ENCODE assay signal across 19 cellular contexts in the genomic region with DNA sequence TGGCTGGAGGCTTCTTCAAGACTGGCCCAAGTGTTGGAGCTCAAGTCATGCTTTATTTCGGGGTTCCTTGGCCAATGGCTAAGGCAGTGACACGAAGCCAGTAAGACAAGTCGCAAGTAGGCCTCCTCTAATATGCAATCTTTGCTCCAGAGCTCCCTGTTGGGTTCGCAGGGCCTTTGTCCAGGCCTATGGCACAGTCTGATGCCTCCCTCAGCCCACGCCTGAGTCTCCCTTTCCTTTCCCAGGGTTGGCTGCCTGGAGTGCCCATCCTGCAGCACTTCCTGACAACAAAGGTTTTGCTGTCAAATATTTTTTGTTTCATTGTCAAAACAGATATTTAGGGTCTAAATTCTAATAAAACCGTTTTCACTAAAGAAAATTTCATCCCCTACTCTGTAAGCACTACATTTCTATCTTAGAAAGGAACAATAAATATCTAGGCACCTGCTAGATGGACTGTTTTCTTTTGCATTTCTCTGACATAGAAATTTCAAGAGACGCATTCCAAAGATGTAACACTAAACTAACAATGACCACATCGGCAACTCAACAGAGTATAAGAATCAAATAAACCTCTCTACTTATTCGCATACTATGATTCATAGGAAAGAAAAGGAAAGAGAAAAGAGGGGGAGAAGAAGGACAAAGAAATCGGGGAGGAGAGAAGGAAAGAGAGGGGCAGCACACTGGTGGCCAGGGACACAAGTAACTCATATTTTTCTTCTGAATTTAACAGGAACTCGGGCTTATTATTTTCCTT.
DNase-seq lines count a peak whose midpoint lies in the region; ATAC-seq and TF ChIP-seq lines count a peak whose summit lies in the region.
"Had no signal": no experiment of that assay in that cellular context is flagged by ENCODE, and none has a peak within 500 bp of the region (broad histone marks: within the 10 kb centered on the region; RNA-seq: fewer than 3 reads in every experiment).

No MANE protein-coding gene starts in this region.

- H3K36me3 ChIP-seq in HUES48 (ENCODE audit: control insufficient read depth, insufficient read depth, low read length), result no peaks in the 10 kb centered on the region
- H3K36me3 ChIP-seq in uterus, result no peaks in the 10 kb centered on the region
- no peaks in the 10 kb centered on the region for H3K36me3 ChIP-seq in naive thymus-derived CD4-positive, alpha-beta T cell (ENCODE audit: control insufficient read depth in 2 of 3, insufficient read depth in 3 of 3, low read length in 3 of 3)
- H3K36me3 ChIP-seq: SJCRH30 had no signal

- intact Hi-C loops in uterus (cut with DNase I; ENCODE audit: low total_unique reads), result no loop called here
- intact Hi-C loops in naive thymus-derived CD4-positive, alpha-beta T cell (cut with micrococcal nuclease), result no loop called here

- no peaks in the 10 kb centered on the region for H3K9me3 ChIP-seq in HUES48 (ENCODE audit: control insufficient read depth, insufficient read depth, low read length)
- no peaks in the 10 kb centered on the region for H3K9me3 ChIP-seq in uterus
- H3K9me3 ChIP-seq in naive thymus-derived CD4-positive, alpha-beta T cell (ENCODE audit: control insufficient read depth in 2 of 3, low read length in 3 of 3), result no peaks in the 10 kb centered on the region
- H3K9me3 ChIP-seq: A549, SJCRH30 had no signal

- ATAC-seq in WTC11 (peak; percentile 63; the same call in 1 of the 2 replicates), HG03432 (IDR thresholded peaks at IDR 0.05; ENCODE audit: unreplicated experiment) (no peak)
- ATAC-seq in naive thymus-derived CD4-positive, alpha-beta T cell, result no peak
- ATAC-seq: A549, Panc1 had no signal

- no peak for TF ChIP-seq POLR2A in uterus (IDR thresholded peaks at IDR 0.05)

- H3K9me3 Mint-ChIP-seq in WTC11, result peaks cover 3% of the 10 kb centered on the region; the same call in 1 of the 2 replicates
- H3K9me3 Mint-ChIP-seq in type B pancreatic cell, result peaks cover 4% of the 10 kb centered on the region
- peaks cover 0 to 6% (median 3%) of the 10 kb centered on the region in 11 donors for H3K9me3 Mint-ChIP-seq in naive thymus-derived CD4-positive, alpha-beta T cell

- DNase-seq in WTC11 (ENCODE audit: low spot score) (no peak), iris pigment epithelial cell (ENCODE audit: low read depth) (peak; percentile 1), type B pancreatic cell (ENCODE audit: extremely low spot score, unreplicated experiment) (no peak), uterus (no peak)
- no peak for DNase-seq in naive thymus-derived CD4-positive, alpha-beta T cell
- DNase-seq: GDM1, HFFc6, Kasumi-1, NCI-H1092, NCI-H1436, NCI-H1930, NCI-H510A, SJCRH30 had no signal

- peaks cover 17% of the 10 kb centered on the region for H3K4me1 ChIP-seq in HUES48 (ENCODE audit: control insufficient read depth, insufficient read depth, low read length)
- no peaks in the 10 kb centered on the region for H3K4me1 ChIP-seq in uterus
- no peaks in the 10 kb centered on the region for H3K4me1 ChIP-seq in naive thymus-derived CD4-positive, alpha-beta T cell (ENCODE audit: control insufficient read depth in 2 of 2, insufficient read depth in 2 of 2, low read length in 2 of 2)
- H3K4me1 ChIP-seq: A549, SJCRH30 had no signal

- POLR2A ChIA-PET in WTC11 (lab: Charles Lee), result no interaction called here
- POLR2A ChIA-PET in naive thymus-derived CD4-positive, alpha-beta T cell (lab: Charles Lee), result no interaction called here

- H3K27me3 ChIP-seq in HUES48 (ENCODE audit: control insufficient read depth, insufficient read depth, low read length) (no peaks in the 10 kb centered on the region), uterus (no peaks in the 10 kb centered on the region)
- H3K27me3 ChIP-seq in naive thymus-derived CD4-positive, alpha-beta T cell (ENCODE audit: control insufficient read depth in 2 of 2, insufficient read depth in 2 of 2, low read length in 2 of 2), result no peaks in the 10 kb centered on the region
- H3K27me3 ChIP-seq: SJCRH30 had no signal

- no peak overlapping the region for H3K4me3 Mint-ChIP-seq in WTC11
- H3K4me3 Mint-ChIP-seq in type B pancreatic cell, result no peak overlapping the region
- no peak overlapping the region for H3K4me3 Mint-ChIP-seq in naive thymus-derived CD4-positive, alpha-beta T cell
- H3K4me3 Mint-ChIP-seq: B cell, CD14-positive monocyte, HFFc6 had no signal

- no peaks in the 10 kb centered on the region; the same call in 1 of the 2 replicates for H3K27me3 Mint-ChIP-seq in WTC11 (ENCODE audit: low read depth)
- no peaks in the 10 kb centered on the region for H3K27me3 Mint-ChIP-seq in type B pancreatic cell
- no peaks in the 10 kb centered on the region for H3K27me3 Mint-ChIP-seq in naive thymus-derived CD4-positive, alpha-beta T cell

- CTCF ChIA-PET in WTC11 (lab: Charles Lee), result no interaction called here
- CTCF ChIA-PET in naive thymus-derived CD4-positive, alpha-beta T cell (lab: Charles Lee), result no interaction called here

- H3K4me1 Mint-ChIP-seq in WTC11 (peaks cover 28% of the 10 kb centered on the region), type B pancreatic cell (ENCODE audit: unreplicated experiment) (peaks cover 4% of the 10 kb centered on the region)
- H3K4me1 Mint-ChIP-seq in naive thymus-derived CD4-positive, alpha-beta T cell, result no peaks in the 10 kb centered on the region
- H3K4me1 Mint-ChIP-seq: B cell, CD14-positive monocyte had no signal

- H3K36me3 Mint-ChIP-seq in WTC11 (no peaks in the 10 kb centered on the region), type B pancreatic cell (no peaks in the 10 kb centered on the region)
- no peaks in the 10 kb centered on the region for H3K36me3 Mint-ChIP-seq in naive thymus-derived CD4-positive, alpha-beta T cell
- H3K36me3 Mint-ChIP-seq: CD14-positive monocyte had no signal

- H3K4me3 ChIP-seq in HUES48 (ENCODE audit: low read depth, low read length) (no peak overlapping the region), uterus (no peak overlapping the region)
- H3K4me3 ChIP-seq in naive thymus-derived CD4-positive, alpha-beta T cell (ENCODE audit: low read length), result no peak overlapping the region
- H3K4me3 ChIP-seq: A549, SJCRH30 had no signal

- no peak overlapping the region for H3K9ac ChIP-seq in HUES48 (ENCODE audit: low read depth, low read length)

- no peak overlapping the region for H3K27ac Mint-ChIP-seq in WTC11
- H3K27ac Mint-ChIP-seq in type B pancreatic cell, result peak overlapping the region; percentile 19
- H3K27ac Mint-ChIP-seq in naive thymus-derived CD4-positive, alpha-beta T cell, result no peak overlapping the region
- H3K27ac Mint-ChIP-seq: B cell, CD14-positive monocyte, HFFc6 had no signal

- no peak for TF ChIP-seq CTCF in WTC11 (IDR thresholded peaks at IDR 0.05)
- no peak for TF ChIP-seq CTCF in type B pancreatic cell (conservative IDR thresholded peaks at IDR 0.05)
- TF ChIP-seq CTCF in uterus (IDR thresholded peaks at IDR 0.05), result no peak

- H3K27ac ChIP-seq in HUES48 (ENCODE audit: low read depth, low read length) (peak overlapping the region; percentile 77), uterus (no peak overlapping the region)
- no peak overlapping the region for H3K27ac ChIP-seq in naive thymus-derived CD4-positive, alpha-beta T cell (ENCODE audit: low read depth, low read length)
- H3K27ac ChIP-seq: A549, SJCRH30 had no signal

TF ChIP-seq in WTC11, 78 proteins besides CTCF, POLR2A, EP300 and RAD21 (continues in another document):
- no peak for TF ChIP-seq SMAD4 (CRISPR knock-in tag; IDR thresholded peaks at IDR 0.05)
- TF ChIP-seq, protein P1, sequence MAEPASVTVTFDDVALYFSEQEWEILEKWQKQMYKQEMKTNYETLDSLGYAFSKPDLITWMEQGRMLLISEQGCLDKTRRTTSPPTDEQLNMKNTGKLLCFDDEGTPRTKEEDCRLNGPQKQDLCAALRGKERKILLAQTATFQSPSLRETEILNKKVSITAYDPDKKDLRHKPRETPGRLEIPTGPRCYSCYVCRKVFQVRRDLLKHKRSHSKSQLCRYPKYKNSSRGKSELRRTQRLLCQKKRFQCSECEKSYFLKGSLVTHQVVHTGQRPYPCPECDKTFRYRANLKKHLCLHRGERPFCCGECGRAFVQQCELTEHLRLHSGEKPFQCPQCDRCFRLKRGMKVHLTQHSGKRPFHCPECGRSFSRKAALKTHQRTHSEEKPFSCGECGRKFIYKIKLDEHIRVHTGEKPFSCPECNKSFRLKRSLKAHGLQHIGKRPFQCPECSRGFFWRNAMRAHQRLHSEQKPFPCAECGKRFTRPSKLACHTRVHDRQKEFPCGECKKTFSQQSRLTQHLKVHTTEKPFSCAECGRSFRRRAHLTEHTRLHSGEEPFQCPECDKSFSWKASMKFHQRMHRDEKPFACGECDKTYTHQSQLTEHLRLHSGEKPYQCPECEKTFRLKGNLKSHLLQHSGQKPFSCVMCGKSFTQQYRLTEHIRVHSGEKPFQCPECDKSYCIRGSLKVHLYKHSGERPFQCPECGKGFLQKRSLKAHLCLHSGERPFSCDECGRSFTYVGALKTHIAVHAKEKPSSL (CRISPR knock-in tag; conservative IDR thresholded peaks at IDR 0.05), result no peak
- TF ChIP-seq, protein P2, sequence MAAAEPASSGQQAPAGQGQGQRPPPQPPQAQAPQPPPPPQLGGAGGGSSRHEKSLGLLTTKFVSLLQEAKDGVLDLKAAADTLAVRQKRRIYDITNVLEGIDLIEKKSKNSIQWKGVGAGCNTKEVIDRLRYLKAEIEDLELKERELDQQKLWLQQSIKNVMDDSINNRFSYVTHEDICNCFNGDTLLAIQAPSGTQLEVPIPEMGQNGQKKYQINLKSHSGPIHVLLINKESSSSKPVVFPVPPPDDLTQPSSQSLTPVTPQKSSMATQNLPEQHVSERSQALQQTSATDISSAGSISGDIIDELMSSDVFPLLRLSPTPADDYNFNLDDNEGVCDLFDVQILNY (CRISPR knock-in tag; IDR thresholded peaks at IDR 0.05), result no peak
- TF ChIP-seq SP1 (CRISPR knock-in tag; conservative IDR thresholded peaks at IDR 0.05), result no peak
- TF ChIP-seq ZNF423 (CRISPR knock-in tag; IDR thresholded peaks at IDR 0.05), result no peak
- TF ChIP-seq, protein P3, sequence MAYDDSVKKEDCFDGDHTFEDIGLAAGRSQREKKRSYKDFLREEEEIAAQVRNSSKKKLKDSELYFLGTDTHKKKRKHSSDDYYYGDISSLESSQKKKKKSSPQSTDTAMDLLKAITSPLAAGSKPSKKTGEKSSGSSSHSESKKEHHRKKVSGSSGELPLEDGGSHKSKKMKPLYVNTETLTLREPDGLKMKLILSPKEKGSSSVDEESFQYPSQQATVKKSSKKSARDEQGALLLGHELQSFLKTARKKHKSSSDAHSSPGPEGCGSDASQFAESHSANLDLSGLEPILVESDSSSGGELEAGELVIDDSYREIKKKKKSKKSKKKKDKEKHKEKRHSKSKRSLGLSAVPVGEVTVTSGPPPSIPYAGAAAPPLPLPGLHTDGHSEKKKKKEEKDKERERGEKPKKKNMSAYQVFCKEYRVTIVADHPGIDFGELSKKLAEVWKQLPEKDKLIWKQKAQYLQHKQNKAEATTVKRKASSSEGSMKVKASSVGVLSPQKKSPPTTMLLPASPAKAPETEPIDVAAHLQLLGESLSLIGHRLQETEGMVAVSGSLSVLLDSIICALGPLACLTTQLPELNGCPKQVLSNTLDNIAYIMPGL (CRISPR knock-in tag; IDR thresholded peaks at IDR 0.05), result no peak
- TF ChIP-seq SMAD3 (CRISPR knock-in tag; IDR thresholded peaks at IDR 0.05; ENCODE audit: borderline replicate concordance), result no peak
